Comparison of ENCODE assay signal across 24 cellular contexts in genomic region chr20:43962518-43962917, GRCh38. TPM values are rescaled to one million over a fixed set of nuclear protein-coding genes. Genes with fewer than 3 reads are reported as not detected.
"Had no signal": no experiment of that assay in that cellular context is flagged by ENCODE, and none has a peak within 500 bp of the region (broad histone marks: within the 10 kb centered on the region; RNA-seq: fewer than 3 reads in every experiment).

No MANE protein-coding gene starts in this region.

- H3K9me3 Mint-ChIP-seq: natural killer cell treated with Interleukin-12 subunit alpha and Interleukin-12 subunit beta and Interleukin-15 and Interleukin-18, amount 100 ng/mL, for 72 hours had no signal

- H3K4me3 Mint-ChIP-seq: natural killer cell treated with Interleukin-12 subunit alpha and Interleukin-12 subunit beta and Interleukin-15 and Interleukin-18, amount 100 ng/mL, for 72 hours; stimulated activated naive B cell treated with anti-CD40 and anti-IgM and Interleukin-4, amounts not matched to agents 10 μg/mL and 1 μg/mL and 100 μg/mL, for 72 hours had no signal

- H3K4me3 ChIP-seq: left ventricle myocardium inferior, lung, mucosa of descending colon, ovary, right atrium auricular region, skin epidermis, stomach, testis, thyroid gland, transverse colon, upper lobe of left lung, vagina had no signal

- DNase-seq: left ventricle myocardium inferior; midbrain; mucosa of descending colon; naive thymus-derived CD4-positive, alpha-beta T cell; ovary; stimulated activated CD4-positive, alpha-beta T cell treated with anti-CD3 and anti-CD28 coated beads, Interleukin-12 subunit alpha, Interleukin-12 subunit beta, amount 100 ng/mL, for 4 hours; stimulated activated CD4-positive, alpha-beta T cell treated with anti-CD3 and anti-CD28 coated beads, Interleukin-15, amount 100 ng/mL, for 24 hours; stimulated activated CD4-positive, alpha-beta T cell treated with anti-CD3 and anti-CD28 coated beads, Interleukin-2, amount 100 ng/mL, for 24 hours; stimulated activated CD4-positive, alpha-beta T cell treated with anti-CD3 and anti-CD28 coated beads, Interleukin-4, amount 100 ng/mL, for 1 hour; stimulated activated naive B cell treated with anti-CD40 and anti-IgM and Interleukin-4, amounts not matched to agents 10 μg/mL and 1 μg/mL and 100 μg/mL, for 72 hours; stimulated activated naive CD8-positive, alpha-beta T cell treated with anti-CD3 and anti-CD28 coated beads, Interleukin-15, Interleukin-2, amounts not matched to agents 100 U/mL and 50 U/mL, for 24 hours; stomach; testis; thyroid gland; transverse colon; upper lobe of left lung had no signal

- H3K27me3 Mint-ChIP-seq: progenitor cell of endocrine pancreas had no signal

- H3K36me3 ChIP-seq: left ventricle myocardium inferior, ovary, right atrium auricular region, stomach, thyroid gland, transverse colon, upper lobe of left lung, vagina had no signal

- H3K27ac ChIP-seq: left ventricle myocardium inferior, ovary, right atrium auricular region, skin epidermis, stomach, testis, thyroid gland, transverse colon, upper lobe of left lung, vagina had no signal

- H3K27ac Mint-ChIP-seq: progenitor cell of endocrine pancreas; stimulated activated naive B cell treated with anti-CD40 and anti-IgM and Interleukin-4, amounts not matched to agents 10 μg/mL and 1 μg/mL and 100 μg/mL, for 72 hours had no signal

- H3K9me3 ChIP-seq: left ventricle myocardium inferior, mucosa of descending colon, ovary, right atrium auricular region, stomach, testis, thyroid gland, transverse colon, upper lobe of left lung, vagina had no signal

- ATAC-seq: mucosa of descending colon; naive thymus-derived CD4-positive, alpha-beta T cell; natural killer cell treated with Interleukin-12 subunit alpha and Interleukin-12 subunit beta and Interleukin-15 and Interleukin-18, amount 100 ng/mL, for 72 hours; sciatic nerve; stimulated activated naive B cell treated with anti-CD40 and anti-IgM and Interleukin-4, amounts not matched to agents 10 μg/mL and 1 μg/mL and 100 μg/mL, for 72 hours; stimulated activated naive CD8-positive, alpha-beta T cell treated with anti-CD3 and anti-CD28 coated beads, Interleukin-15, Interleukin-2, amounts not matched to agents 100 U/mL and 50 U/mL, for 24 hours had no signal

- H3K27me3 ChIP-seq: ovary, right atrium auricular region, testis, thyroid gland, transverse colon, upper lobe of left lung, vagina had no signal

RNA-seq across cellular contexts. Expression of gene TOX2, which starts 47.9 kb away (rescaled TPM):
- total RNA-seq: renal cortical epithelial cell had no signal
